1 cellular context compared by ENCODE assay signal in the genomic region with DNA sequence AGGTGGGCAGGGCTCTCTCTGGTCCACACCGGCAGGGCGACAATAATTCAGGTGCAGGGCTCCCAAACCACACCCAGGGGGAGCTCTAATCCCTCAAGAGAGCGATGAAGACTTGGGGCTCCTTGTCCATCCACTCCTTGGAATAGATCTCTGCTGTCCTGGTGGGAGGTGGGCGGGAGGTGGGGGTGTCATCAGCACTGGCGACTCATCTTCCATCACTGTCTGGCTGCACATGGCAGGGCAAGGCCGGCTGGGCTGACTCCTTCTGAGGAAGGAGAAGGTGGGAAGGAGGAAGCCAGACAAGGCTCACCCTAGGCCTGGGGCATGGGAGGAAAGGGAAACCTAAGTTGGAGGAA.
TF ChIP-seq lines count a peak whose summit lies in the region.

No MANE protein-coding gene starts in this region.

TF ChIP-seq in SK-N-SH, 30 proteins besides CTCF, POLR2A, EP300 and RAD21:
- TF ChIP-seq SMC3 (IDR thresholded peaks at IDR 0.05; ENCODE audit: low read depth, low read length) (peak; percentile 50), TAF1 (IDR thresholded peaks at IDR 0.05; ENCODE audit: borderline replicate concordance, low read depth, low read length) (no peak)
